In genomic region chr1:110770832-110771231, GRCh38 we compare ENCODE assay signal across 23 cellular contexts.
DNase-seq lines count a peak whose midpoint lies in the region; ATAC-seq, FAIRE-seq and TF ChIP-seq lines count a peak whose summit lies in the region.
"Had no signal": no experiment of that assay in that cellular context is flagged by ENCODE, and none has a peak within 500 bp of the region (broad histone marks: within the 10 kb centered on the region; RNA-seq: fewer than 3 reads in every experiment).

No MANE protein-coding gene starts in this region.

- in situ Hi-C loops in GM12878 (cut with MboI) = no loop called here

- no peaks in the 10 kb centered on the region; the same call in 2 of the 3 replicates for H3K9me3 ChIP-seq in GM12878 (replicated peaks; ENCODE audit: control insufficient read depth, insufficient read depth, low read length)
- H3K9me3 ChIP-seq in CD4-positive, alpha-beta T cell (ENCODE audit: control insufficient read depth, low read length) = no peaks in the 10 kb centered on the region
- H3K9me3 ChIP-seq: BE2C, HAP-1, SJSA1 had no signal

- no peak for ATAC-seq in GM12878
- no peak for ATAC-seq in CD4-positive, alpha-beta T cell (ENCODE audit: poor library complexity)
- ATAC-seq: GM23338, HepG2, K562, Panc1 had no signal

- H3K4me3 ChIP-seq in GM12865 (ENCODE audit: low read depth, low read length) (no peak overlapping the region), GM12878 (no peak overlapping the region)
- H3K4me3 ChIP-seq: GM23338, HAP-1, K562, SJSA1 had no signal

- peaks cover 4% of the 10 kb centered on the region; the same call in 1 of the 2 replicates for H3K4me1 ChIP-seq in GM12878 (ENCODE audit: control insufficient read depth, insufficient read depth, low read length)
- H3K4me1 ChIP-seq: BE2C, HAP-1, SJSA1 had no signal

- H3K79me2 ChIP-seq in GM12878 (ENCODE audit: control insufficient read depth, insufficient read depth, low read length) = no peaks in the 10 kb centered on the region

- H3K4me2 ChIP-seq in GM12878 (ENCODE audit: control insufficient read depth, insufficient read depth) = peak overlapping the region; percentile 4; the same call in 1 of the 2 replicates
- H3K4me2 ChIP-seq: GM23338 had no signal

- FAIRE-seq in GM12892 (lab: Jason Lieb, UNC) = peak; percentile 9
- FAIRE-seq in GM12878 (lab: Jason Lieb, UNC) = peak; percentile 62
- FAIRE-seq: G401.6, HepG2, K562 had no signal

- no peaks in the 10 kb centered on the region for H3K9me3 Mint-ChIP-seq in CD4-positive, alpha-beta T cell
- H3K9me3 Mint-ChIP-seq: CD4-positive, CD25-positive, alpha-beta regulatory T cell had no signal

- H3K9ac ChIP-seq in GM12878 (ENCODE audit: control insufficient read depth, insufficient read depth, low read length) = no peak overlapping the region

- H4K20me1 ChIP-seq in GM12878 (ENCODE audit: control insufficient read depth, insufficient read depth) = no peaks in the 10 kb centered on the region

- RAD21 ChIA-PET in GM12878 (lab: Charles Lee; ENCODE audit: unreplicated experiment) = interaction anchor here (1.4 kb wide), 2 partner anchors 13 to 151 kb away, joined by 4 to 5 read pairs; no protein-coding TSS in a partner anchor

- DNase-seq in GM12865 (ENCODE audit: low read depth) (peak; percentile 30), GM12892 (ENCODE audit: insufficient read length) (no peak), GM12878 (ENCODE audit: low read depth, low spot score) (no peak), kidney tubule cell (ENCODE audit: low spot score) (peak; percentile 37), HUDEP-2 (lab: John Stamatoyannopoulos, UW; ENCODE audit: unreplicated experiment in 76 of 76) (no peak), dermis blood vessel endothelial cell (no peak)
- DNase-seq in CD4-positive, alpha-beta T cell = no peak
- DNase-seq: BE2C; CD4-positive, CD25-positive, alpha-beta regulatory T cell; COR-L47; NCI-H1092 treated with DMSO at 0.1 percent for 48 hours; NCI-H146; NCI-H2029; NCI-H2171; NCI-H446; NCI-H69 had no signal

- no peaks in the 10 kb centered on the region for H3K27me3 ChIP-seq in GM12878 (replicated peaks in 1 of 2; ENCODE audit: control insufficient read depth in 2 of 2, insufficient read depth in 2 of 2, low read length in 1 of 2)
- H3K27me3 ChIP-seq in CD4-positive, alpha-beta T cell (ENCODE audit: control insufficient read depth, insufficient read depth, low read length) = no peaks in the 10 kb centered on the region
- H3K27me3 ChIP-seq: BE2C had no signal

- peaks cover 3% of the 10 kb centered on the region for H3K4me1 Mint-ChIP-seq in CD4-positive, alpha-beta T cell (ENCODE audit: low read depth)
- H3K4me1 Mint-ChIP-seq: GM23338 had no signal

- CTCF ChIA-PET in GM12878 (lab: Yijun Ruan, JAX) = interaction anchor here (1.3 kb wide), 2 partner anchors 16 to 151 kb away, joined by 3 to 4 read pairs; no protein-coding TSS in a partner anchor
- CTCF ChIA-PET in CD4-positive, alpha-beta T cell (lab: Charles Lee) = no interaction called here

- H2AFZ ChIP-seq in GM12878 (ENCODE audit: control insufficient read depth, low read depth, low read length) = no peak overlapping the region
- H2AFZ ChIP-seq: GM23338 had no signal

- intact Hi-C loops in GM12878 (cut with micrococcal nuclease; ENCODE audit: unreplicated experiment) = no loop called here
- intact Hi-C loops in CD4-positive, alpha-beta T cell (cut with DNase I, micrococcal nuclease) = no loop called here

- no peak overlapping the region for H3K27ac Mint-ChIP-seq in CD4-positive, alpha-beta T cell
- H3K27ac Mint-ChIP-seq: CD4-positive, CD25-positive, alpha-beta regulatory T cell; GM23338 had no signal

- no peak for TF ChIP-seq EP300 in GM12878 (IDR thresholded peaks at IDR 0.05; ENCODE audit: borderline replicate concordance in 1 of 2, control insufficient read depth in 1 of 2, low read depth in 2 of 2, low read length in 2 of 2)

- H3K27ac ChIP-seq in GM12878 (ENCODE audit: control insufficient read depth, insufficient read depth) = no peak overlapping the region
- H3K27ac ChIP-seq in CD4-positive, alpha-beta T cell (ENCODE audit: low read depth, low read length) = no peak overlapping the region
- H3K27ac ChIP-seq: SJSA1 had no signal

- H3K4me3 Mint-ChIP-seq in CD4-positive, alpha-beta T cell = no peak overlapping the region
- H3K4me3 Mint-ChIP-seq: CD4-positive, CD25-positive, alpha-beta regulatory T cell; GM23338 had no signal

- WGBS in GM12878 (ENCODE audit: insufficient coverage, insufficient replicate concordance, low lambda C conversion rate, missing lambda C conversion rate) = 25% methylated on average over 2 of the region's 2 CpGs

- H3K36me3 Mint-ChIP-seq in CD4-positive, alpha-beta T cell (ENCODE audit: low read depth) = no peaks in the 10 kb centered on the region
- H3K36me3 Mint-ChIP-seq: CD4-positive, CD25-positive, alpha-beta regulatory T cell had no signal

- no peaks in the 10 kb centered on the region for H3K36me3 ChIP-seq in GM12878 (ENCODE audit: control insufficient read depth in 2 of 2, insufficient read depth in 2 of 2, low read length in 1 of 2)
- H3K36me3 ChIP-seq: BE2C, HAP-1, SJSA1 had no signal

- SMC1A ChIA-PET in GM12878 (lab: Charles Lee; ENCODE audit: uncharacterized antibody, unreplicated experiment) = no interaction called here

- POLR2A ChIA-PET in GM12878 (lab: Charles Lee) = no interaction called here
- POLR2A ChIA-PET in CD4-positive, alpha-beta T cell (lab: Charles Lee) = interaction anchor here (1.0 kb wide), 1 partner anchor 151 kb away, joined by 4 read pairs; no protein-coding TSS in a partner anchor

- peaks cover 5% of the 10 kb centered on the region for H3K27me3 Mint-ChIP-seq in CD4-positive, alpha-beta T cell

- no TSS peak for BruUV-seq in GM12878 (replicated peaks; lab: Mats Ljungman, UMichigan)

- TF ChIP-seq POLR2A in GM12892 (IDR thresholded peaks at IDR 0.05; ENCODE audit: low read depth, low read length) (no peak), GM12878 (IDR thresholded peaks at IDR 0.05; ENCODE audit: low read depth, low read length) (no peak)

- TF ChIP-seq RAD21 in GM12878 (IDR thresholded peaks at IDR 0.05; ENCODE audit: insufficient read depth, low read depth, low read length) = no peak

- no peak for TF ChIP-seq CTCF in GM12865 (IDR thresholded peaks at IDR 0.05; ENCODE audit: insufficient read depth, low read depth, low read length, missing control alignments)
- TF ChIP-seq CTCF in GM12878 (IDR thresholded peaks at IDR 0.05 in 2 of 3, conservative IDR thresholded peaks at IDR 0.05 in 1 of 3; ENCODE audit: control insufficient read depth in 2 of 3, extremely low read depth in 1 of 3, insufficient read depth in 1 of 3, low read depth in 3 of 3, low read length in 3 of 3) = no peak
- no peak for TF ChIP-seq CTCF in CD4-positive, alpha-beta T cell (IDR thresholded peaks at IDR 0.05)

TF ChIP-seq in GM12878, 131 proteins besides CTCF, POLR2A, EP300 and RAD21:
- TF ChIP-seq RB1 (IDR thresholded peaks at IDR 0.05; ENCODE audit: borderline replicate concordance) (no peak), NFIC (IDR thresholded peaks at IDR 0.05; ENCODE audit: low read depth, low read length) (no peak), HDAC6 (IDR thresholded peaks at IDR 0.05; ENCODE audit: unreplicated experiment) (no peak), FOXK2 (IDR thresholded peaks at IDR 0.05) (no peak), PML (IDR thresholded peaks at IDR 0.05; ENCODE audit: low read length) (no peak), SREBF2 (IDR thresholded peaks at IDR 0.05; ENCODE audit: low read length) (no peak), PAX8 (IDR thresholded peaks at IDR 0.05) (no peak), NFYA (IDR thresholded peaks at IDR 0.05; ENCODE audit: borderline replicate concordance, low read depth, low read length) (no peak), IRF4 (IDR thresholded peaks at IDR 0.05; ENCODE audit: low read depth, low read length) (no peak), CBX3 (IDR thresholded peaks at IDR 0.05; ENCODE audit: borderline replicate concordance, low read depth) (no peak), MTA3 (IDR thresholded peaks at IDR 0.05; ENCODE audit: borderline replicate concordance, low read length) (no peak), WRNIP1 (IDR thresholded peaks at IDR 0.05; ENCODE audit: borderline replicate concordance, low read depth, low read length) (no peak), FOXM1 (IDR thresholded peaks at IDR 0.05; ENCODE audit: low read depth, low read length) (no peak), SIN3A (IDR thresholded peaks at IDR 0.05; ENCODE audit: low read depth, low read length) (no peak)
- TF ChIP-seq, protein P1, sequence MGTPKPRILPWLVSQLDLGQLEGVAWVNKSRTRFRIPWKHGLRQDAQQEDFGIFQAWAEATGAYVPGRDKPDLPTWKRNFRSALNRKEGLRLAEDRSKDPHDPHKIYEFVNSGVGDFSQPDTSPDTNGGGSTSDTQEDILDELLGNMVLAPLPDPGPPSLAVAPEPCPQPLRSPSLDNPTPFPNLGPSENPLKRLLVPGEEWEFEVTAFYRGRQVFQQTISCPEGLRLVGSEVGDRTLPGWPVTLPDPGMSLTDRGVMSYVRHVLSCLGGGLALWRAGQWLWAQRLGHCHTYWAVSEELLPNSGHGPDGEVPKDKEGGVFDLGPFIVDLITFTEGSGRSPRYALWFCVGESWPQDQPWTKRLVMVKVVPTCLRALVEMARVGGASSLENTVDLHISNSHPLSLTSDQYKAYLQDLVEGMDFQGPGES (IDR thresholded peaks at IDR 0.05) = no peak
- TF ChIP-seq, protein P2, sequence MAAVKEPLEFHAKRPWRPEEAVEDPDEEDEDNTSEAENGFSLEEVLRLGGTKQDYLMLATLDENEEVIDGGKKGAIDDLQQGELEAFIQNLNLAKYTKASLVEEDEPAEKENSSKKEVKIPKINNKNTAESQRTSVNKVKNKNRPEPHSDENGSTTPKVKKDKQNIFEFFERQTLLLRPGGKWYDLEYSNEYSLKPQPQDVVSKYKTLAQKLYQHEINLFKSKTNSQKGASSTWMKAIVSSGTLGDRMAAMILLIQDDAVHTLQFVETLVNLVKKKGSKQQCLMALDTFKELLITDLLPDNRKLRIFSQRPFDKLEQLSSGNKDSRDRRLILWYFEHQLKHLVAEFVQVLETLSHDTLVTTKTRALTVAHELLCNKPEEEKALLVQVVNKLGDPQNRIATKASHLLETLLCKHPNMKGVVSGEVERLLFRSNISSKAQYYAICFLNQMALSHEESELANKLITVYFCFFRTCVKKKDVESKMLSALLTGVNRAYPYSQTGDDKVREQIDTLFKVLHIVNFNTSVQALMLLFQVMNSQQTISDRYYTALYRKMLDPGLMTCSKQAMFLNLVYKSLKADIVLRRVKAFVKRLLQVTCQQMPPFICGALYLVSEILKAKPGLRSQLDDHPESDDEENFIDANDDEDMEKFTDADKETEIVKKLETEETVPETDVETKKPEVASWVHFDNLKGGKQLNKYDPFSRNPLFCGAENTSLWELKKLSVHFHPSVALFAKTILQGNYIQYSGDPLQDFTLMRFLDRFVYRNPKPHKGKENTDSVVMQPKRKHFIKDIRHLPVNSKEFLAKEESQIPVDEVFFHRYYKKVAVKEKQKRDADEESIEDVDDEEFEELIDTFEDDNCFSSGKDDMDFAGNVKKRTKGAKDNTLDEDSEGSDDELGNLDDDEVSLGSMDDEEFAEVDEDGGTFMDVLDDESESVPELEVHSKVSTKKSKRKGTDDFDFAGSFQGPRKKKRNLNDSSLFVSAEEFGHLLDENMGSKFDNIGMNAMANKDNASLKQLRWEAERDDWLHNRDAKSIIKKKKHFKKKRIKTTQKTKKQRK (IDR thresholded peaks at IDR 0.05; ENCODE audit: low read depth, low read length) = no peak

Comparison
In these comparisons a context has a peak if more than half of its experiments do, and no peak if none do; other contexts are left out.
1. DNase-seq: peak in GM12865 (single experiment) and kidney tubule cell (single experiment); none in GM12892 (single experiment), GM12878 (single experiment), CD4-positive, alpha-beta T cell (0 of 10), HUDEP-2 (0 of 76) and dermis blood vessel endothelial cell (single experiment).